In genomic region chr21:42009018-42009830, GRCh38 we compare ENCODE assay signal across 8 cellular contexts. TPM values are rescaled to one million over a fixed set of nuclear protein-coding genes. Genes with fewer than 3 reads are reported as not detected.
DNase-seq lines count a peak whose midpoint lies in the region; ATAC-seq and TF ChIP-seq lines count a peak whose summit lies in the region.

No MANE protein-coding gene starts in this region.

- DNase-seq in GM13976 (ENCODE audit: low spot score) (peak; percentile 50), foreskin fibroblast (peak in 1 of 2 donors; percentile 66), type B pancreatic cell (ENCODE audit: extremely low spot score, unreplicated experiment) (no peak)
- peak; percentile 18 for DNase-seq in activated effector memory CD4-positive, alpha-beta T cell treated with Interleukin-2 at 50 U/mL for 16 hours

- H3K27me3 ChIP-seq in ACC112 (ENCODE audit: insufficient read depth, low read length) (no peaks in the 10 kb centered on the region), neutrophil (peaks cover 47% of the 10 kb centered on the region)

- peaks cover 20% of the 10 kb centered on the region for H3K4me1 Mint-ChIP-seq in type B pancreatic cell (ENCODE audit: unreplicated experiment)

- H3K36me3 ChIP-seq in ACC112 (ENCODE audit: insufficient read depth, low read length) (no peaks in the 10 kb centered on the region), neutrophil (no peaks in the 10 kb centered on the region)

- H2AFZ ChIP-seq in ACC112 (ENCODE audit: low read length, unreplicated experiment), result no peak overlapping the region

- H3K4me1 ChIP-seq in ACC112 (ENCODE audit: control insufficient read depth, insufficient read depth, low read length, unreplicated experiment), result peaks cover 3% of the 10 kb centered on the region
- H3K4me1 ChIP-seq in neutrophil (ENCODE audit: control insufficient read depth in 1 of 2, insufficient read depth in 1 of 2, low read depth in 1 of 2, low read length in 1 of 2), result peaks cover 14 to 19% of the 10 kb centered on the region in 2 experiments

- H3K4me3 ChIP-seq in ACC112 (ENCODE audit: low read depth, low read length) (peak overlapping the region; percentile 81), foreskin fibroblast (ENCODE audit: low read depth in 1 of 2, low read length in 2 of 2) (peak overlapping the region; percentile 78 to 83), neutrophil (ENCODE audit: low read depth in 1 of 2, low read length in 1 of 2) (peak overlapping the region; percentile 83 to 93)

- H3K4me3 Mint-ChIP-seq in type B pancreatic cell, result peak overlapping the region; percentile 86

- peaks cover 18% of the 10 kb centered on the region for H3K27me3 Mint-ChIP-seq in type B pancreatic cell

- H3K79me2 ChIP-seq in ACC112 (ENCODE audit: control insufficient read depth, insufficient read depth, low read length, unreplicated experiment), result peaks cover 42% of the 10 kb centered on the region

- in situ Hi-C loops in GM13976 (cut with MboI; ENCODE audit: low sequenced_read_pairs, unreplicated experiment), result no loop called here

- peak; percentile 6 for ATAC-seq in HG03039 (IDR thresholded peaks at IDR 0.05; ENCODE audit: unreplicated experiment)

- H3K27ac ChIP-seq in ACC112 (ENCODE audit: low read depth, low read length) (peak overlapping the region; percentile 98), neutrophil (peak overlapping the region; percentile 95)

- H3K9me3 ChIP-seq in neutrophil, result no peaks in the 10 kb centered on the region

- peak overlapping the region; percentile 100 for H3K27ac Mint-ChIP-seq in type B pancreatic cell

- H3K36me3 Mint-ChIP-seq in type B pancreatic cell, result peaks cover 18% of the 10 kb centered on the region

- H3K9me3 Mint-ChIP-seq in type B pancreatic cell, result no peaks in the 10 kb centered on the region

- peak; percentile 19 for TF ChIP-seq CTCF in GM13976 (IDR thresholded peaks at IDR 0.05; ENCODE audit: borderline replicate concordance, control extremely low read depth, extremely low read depth, insufficient read depth, missing control alignments)
- no peak for TF ChIP-seq CTCF in foreskin fibroblast (IDR thresholded peaks at IDR 0.05; ENCODE audit: low read depth, low read length)
- TF ChIP-seq CTCF in neutrophil (IDR thresholded peaks at IDR 0.05), result no peak
- peak; percentile 51 for TF ChIP-seq CTCF in type B pancreatic cell (conservative IDR thresholded peaks at IDR 0.05)

TF ChIP-seq in PFSK-1, 5 proteins besides CTCF, POLR2A, EP300 and RAD21:
- no peak for TF ChIP-seq POLR2AphosphoS5 (IDR thresholded peaks at IDR 0.05; ENCODE audit: low read depth, low read length)
- TF ChIP-seq REST (IDR thresholded peaks at IDR 0.05; ENCODE audit: insufficient read depth in 1 of 2, low read depth in 2 of 2, low read length in 2 of 2), result no peak
- no peak for TF ChIP-seq FOXP2 (optimal IDR thresholded peaks at IDR 0.05; ENCODE audit: borderline replicate concordance, extremely low read depth, extremely low read length, insufficient read depth)
- no peak for TF ChIP-seq TAF1 (IDR thresholded peaks at IDR 0.05; ENCODE audit: borderline replicate concordance, insufficient read depth, low read length)
- 0 out of 2 replicates have a peak, but pooled peaks have one; percentile 26 for TF ChIP-seq SIN3A (IDR thresholded peaks at IDR 0.05; ENCODE audit: borderline replicate concordance, insufficient read depth, low read length)

RNA-seq across cellular contexts. Expression of gene ZBTB21, which starts 0.9 kb away (rescaled TPM):
- 5.0 TPM for polyA plus RNA-seq in PFSK-1 (2012; ENCODE audit: insufficient read length, low read depth)
- 19.9 and 23.4 TPM in 2 replicates for total RNA-seq in type B pancreatic cell (ENCODE audit: low replicate concordance)

RNA-seq across cellular contexts. Expression of gene C2CD2, which starts 55.4 kb away (rescaled TPM):
- polyA plus RNA-seq in PFSK-1 (2012; ENCODE audit: insufficient read length, low read depth), result 6.9 TPM
- 20.5 and 32.3 TPM in 2 replicates for total RNA-seq in type B pancreatic cell (ENCODE audit: low replicate concordance)

Comparison
In these comparisons a context has a peak if more than half of its experiments do, and no peak if none do; other contexts are left out.
1. CTCF ChIP-seq: peak in GM13976 (single experiment) and type B pancreatic cell (single experiment); none in foreskin fibroblast (single experiment) and neutrophil (single experiment).
2. Peak in every context shown above with its lines, with median percentiles within 50 percentile points of each other: H3K4me3 ChIP-seq.